8 cellular contexts compared by ENCODE assay signal in the genomic region with DNA sequence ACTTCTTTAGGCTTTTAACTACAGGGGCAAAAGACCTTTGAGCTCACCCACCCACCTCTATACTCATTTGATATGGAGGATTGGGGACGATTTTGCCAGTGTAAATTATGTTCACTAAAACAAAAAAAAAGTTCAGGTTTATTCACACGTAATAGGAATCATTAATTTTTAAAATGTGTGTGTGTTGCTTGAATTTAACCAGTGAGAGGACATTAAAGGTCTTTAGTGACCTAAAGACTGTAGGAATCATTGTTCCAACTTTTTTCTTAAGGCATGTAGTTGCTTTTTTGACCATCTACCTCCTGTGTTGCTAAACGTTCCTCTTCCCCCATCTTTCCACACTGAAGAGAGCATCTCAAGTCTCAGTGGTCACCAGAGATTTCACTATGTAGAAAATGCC. TPM values are rescaled to one million over a fixed set of nuclear protein-coding genes. Genes with fewer than 3 reads are reported as not detected.
DNase-seq lines count a peak whose midpoint lies in the region; ATAC-seq and TF ChIP-seq lines count a peak whose summit lies in the region.

No MANE protein-coding gene starts in this region.

- TF ChIP-seq CTCF in CD4-positive, alpha-beta T cell (IDR thresholded peaks at IDR 0.05): no peak
- TF ChIP-seq CTCF in coronary artery (IDR thresholded peaks at IDR 0.05): no peak
- TF ChIP-seq CTCF in natural killer cell (IDR thresholded peaks at IDR 0.05): no peak
- TF ChIP-seq CTCF in ovary (IDR thresholded peaks at IDR 0.05): no peak

- no peak for DNase-seq in CD4-positive, alpha-beta T cell
- DNase-seq in MG63: no peak
- DNase-seq in coronary artery (ENCODE audit: low spot score): no peak
- DNase-seq in natural killer cell: no peak
- DNase-seq in NCI-H1092 (lab: John Stamatoyannopoulos, UW): no peak
- no peak for DNase-seq in DMS 273 treated with DMSO at 0.1 percent for 48 hours (lab: John Stamatoyannopoulos, UW)
- no peak for DNase-seq in NCI-H146 (lab: John Stamatoyannopoulos, UW)
- DNase-seq in ovary: no peak

- H3K36me3 ChIP-seq in MG63 (peaks cover 43% of the 10 kb centered on the region), ovary (no peaks in the 10 kb centered on the region)

- peaks cover 59% of the 10 kb centered on the region for H3K4me1 Mint-ChIP-seq in CD4-positive, alpha-beta T cell (ENCODE audit: low read depth)
- peaks cover 39 to 47% of the 10 kb centered on the region in 2 donors for H3K4me1 Mint-ChIP-seq in natural killer cell

- peaks cover 4% of the 10 kb centered on the region for H3K4me1 ChIP-seq in ovary (ENCODE audit: insufficient read depth)

- no peaks in the 10 kb centered on the region for H3K9me3 Mint-ChIP-seq in CD4-positive, alpha-beta T cell
- H3K9me3 Mint-ChIP-seq in natural killer cell: no peaks in the 10 kb centered on the region

- H3K4me3 Mint-ChIP-seq in CD4-positive, alpha-beta T cell: peak overlapping the region; percentile 97
- H3K4me3 Mint-ChIP-seq in natural killer cell: peak overlapping the region; percentile 100

- CTCF ChIA-PET in CD4-positive, alpha-beta T cell (lab: Charles Lee): interaction anchor here (1.7 to 2.3 kb wide), 3 partner anchors 37 to 724 kb away, joined by 6 to 38 read pairs (median 9); a partner anchor contains a TSS

- no peaks in the 10 kb centered on the region for H3K9me3 ChIP-seq in CD4-positive, alpha-beta T cell (ENCODE audit: control insufficient read depth, low read length)
- H3K9me3 ChIP-seq in MG63 (no peaks in the 10 kb centered on the region), ovary (no peaks in the 10 kb centered on the region)

- H3K4me3 ChIP-seq in MG63 (peak overlapping the region; percentile 93), coronary artery (peak overlapping the region; percentile 88), ovary (no peak overlapping the region)

- no peaks in the 10 kb centered on the region for H3K27me3 Mint-ChIP-seq in CD4-positive, alpha-beta T cell
- no peaks in the 10 kb centered on the region for H3K27me3 Mint-ChIP-seq in natural killer cell (ENCODE audit: low read depth in 2 of 2)

- POLR2A ChIA-PET in CD4-positive, alpha-beta T cell (lab: Charles Lee): interaction anchor here (1.7 to 3.2 kb wide), 5 partner anchors 13 to 188 kb away, joined by 8 to 103 read pairs (median 11); a partner anchor contains a TSS

- intact Hi-C loops in CD4-positive, alpha-beta T cell (cut with DNase I, micrococcal nuclease): loop anchor here (2.0 to 10.0 kb wide), 4 partner anchors 38 to 1044 kb away; a partner anchor contains a TSS
- intact Hi-C loops in natural killer cell (cut with micrococcal nuclease) (loop anchor here (5.0 kb wide), 1 partner anchor 187 kb away; a partner anchor contains a TSS), ovary (cut with DNase I) (no loop called here)

- TF ChIP-seq POLR2A in ovary (IDR thresholded peaks at IDR 0.05): no peak

- H3K27me3 ChIP-seq in CD4-positive, alpha-beta T cell (ENCODE audit: control insufficient read depth, insufficient read depth, low read length): no peaks in the 10 kb centered on the region
- H3K27me3 ChIP-seq in MG63 (no peaks in the 10 kb centered on the region), ovary (no peaks in the 10 kb centered on the region)

- H3K27ac Mint-ChIP-seq in CD4-positive, alpha-beta T cell: peak overlapping the region; percentile 93
- H3K27ac Mint-ChIP-seq in natural killer cell: peak overlapping the region; percentile 74 to 99

- no peak overlapping the region for H3K27ac ChIP-seq in CD4-positive, alpha-beta T cell (ENCODE audit: low read depth, low read length)
- H3K27ac ChIP-seq in coronary artery (no peak overlapping the region), ovary (no peak overlapping the region)

- 45 to 67% (median 60%) methylated on average over 3 of the region's 3 CpGs for WGBS in ovary, 3 donors

- ATAC-seq in CD4-positive, alpha-beta T cell (ENCODE audit: poor library complexity): no peak
- no peak for ATAC-seq in natural killer cell

- H3K36me3 Mint-ChIP-seq in CD4-positive, alpha-beta T cell (ENCODE audit: low read depth): peaks cover 60% of the 10 kb centered on the region
- peaks cover 26% of the 10 kb centered on the region for H3K36me3 Mint-ChIP-seq in natural killer cell

- no peak for TF ChIP-seq EP300 in ovary (IDR thresholded peaks at IDR 0.05)

RNA-seq across cellular contexts. Expression of a gene that starts 1.1 kb away (rescaled TPM):
- total RNA-seq in CD4-positive, alpha-beta T cell: 100 to 1,000 TPM; 108 to 116 TPM
- total RNA-seq in MG63 (2014; rRNA removed; shearing (Covaris generic); ENCODE audit: low replicate concordance): 135 and 212 TPM in 2 replicates
- 100 to 1,000 TPM in 2 of 3 donors, 10 to 100 TPM in 1; 98.7 to 112 (median 106) TPM for total RNA-seq in natural killer cell
- total RNA-seq in ovary: 100 to 1,000 TPM in 1 of 7 donors, 10 to 100 TPM in 6; 79.3 to 109 (median 91.4) TPM
- 100 to 1,000 TPM; 142 to 228 TPM for polyA plus RNA-seq in ovary

RNA-seq across cellular contexts. Expression of a gene that starts 24.6 kb away (rescaled TPM):
- total RNA-seq in CD4-positive, alpha-beta T cell: under 1 TPM; 0.25 to 0.31 TPM
- not detected in 2 replicates for total RNA-seq in MG63 (2014; rRNA removed; shearing (Covaris generic); ENCODE audit: low replicate concordance)
- total RNA-seq in natural killer cell (under 1 TPM in 1 of 3 donors, not detected in 2; 0.79 TPM), ovary (1 to 10 TPM; 1.2 to 4.9 (median 3.5) TPM)
- polyA plus RNA-seq in ovary: under 1 TPM; 0.17 to 0.92 TPM

RNA-seq across cellular contexts. Expression of a gene that starts 31.1 kb away (rescaled TPM):
- under 1 TPM; 0.08 to 0.14 TPM for total RNA-seq in CD4-positive, alpha-beta T cell
- total RNA-seq in MG63 (2014; rRNA removed; shearing (Covaris generic); ENCODE audit: low replicate concordance): not detected in 2 replicates
- total RNA-seq in natural killer cell: under 1 TPM; 0.16 to 0.68 (median 0.23) TPM
- total RNA-seq in ovary: under 1 TPM in 3 of 7 donors, not detected in 4; 0.07 to 0.27 (median 0.20) TPM
- under 1 TPM in 1 of 2 donors, not detected in 1; 0.11 TPM for polyA plus RNA-seq in ovary

RNA-seq across cellular contexts. Expression of a gene that starts 37.2 kb away (rescaled TPM):
- total RNA-seq in CD4-positive, alpha-beta T cell: under 1 TPM; 0.16 to 0.17 TPM
- not detected in 2 replicates for total RNA-seq in MG63 (2014; rRNA removed; shearing (Covaris generic); ENCODE audit: low replicate concordance)
- total RNA-seq in natural killer cell: under 1 TPM; 0.16 to 0.83 (median 0.59) TPM
- 1 to 10 TPM; 1.3 to 2.7 (median 2.0) TPM for total RNA-seq in ovary
- 1 to 10 TPM in 1 of 2 donors, under 1 TPM in 1; 0.34 to 1.5 TPM for polyA plus RNA-seq in ovary

RNA-seq across cellular contexts. Expression of a gene that starts 37.3 kb away (rescaled TPM):
- 10 to 100 TPM; 39.2 to 41.1 TPM for total RNA-seq in CD4-positive, alpha-beta T cell
- total RNA-seq in MG63 (2014; rRNA removed; shearing (Covaris generic); ENCODE audit: low replicate concordance): 1.3 and 2.1 TPM in 2 replicates
- total RNA-seq in natural killer cell (10 to 100 TPM; 28.9 to 57.0 (median 47.6) TPM), ovary (10 to 100 TPM in 6 of 7 donors, 1 to 10 TPM in 1; 8.9 to 15.7 (median 13.0) TPM)
- polyA plus RNA-seq in ovary: 10 to 100 TPM in 1 of 2 donors, 1 to 10 TPM in 1; 6.0 to 13.2 TPM

Comparison
In these comparisons a context has a peak if more than half of its experiments do, and no peak if none do; other contexts are left out.
1. intact Hi-C loops: an anchor here in CD4-positive, alpha-beta T cell (2.0 to 10.0 kb wide) and natural killer cell (5.0 kb wide); none called in ovary.